9 cellular contexts compared by ENCODE assay signal in genomic region chr15:70504305-70504951, GRCh38.
DNase-seq lines count a peak whose midpoint lies in the region; ATAC-seq and TF ChIP-seq lines count a peak whose summit lies in the region.
"Had no signal": no experiment of that assay in that cellular context is flagged by ENCODE, and none has a peak within 500 bp of the region (broad histone marks: within the 10 kb centered on the region; RNA-seq: fewer than 3 reads in every experiment).

No MANE protein-coding gene starts in this region.

- H3K27ac Mint-ChIP-seq in H9, result peak overlapping the region in 1 of 3 experiments; percentile 52; a peak in 2 of 7 replicates

- H2BK120ac ChIP-seq in H9 (ENCODE audit: low read depth, low read length, poor library complexity, severe bottlenecking), result no peak overlapping the region

- no peaks in the 10 kb centered on the region for H3K79me1 ChIP-seq in H9 (ENCODE audit: insufficient read depth, low read depth, low read length, poor library complexity, severe bottlenecking)

- H3K4ac ChIP-seq in H9 (ENCODE audit: low read depth, low read length), result no peak overlapping the region

- TF ChIP-seq CTCF in C4-2B (conservative IDR thresholded peaks at IDR 0.05) (no peak), RWPE2 (IDR thresholded peaks at IDR 0.05; ENCODE audit: poor library complexity, severe bottlenecking) (no peak), fibroblast of lung (conservative IDR thresholded peaks at IDR 0.05 in 1 of 2, IDR thresholded peaks at IDR 0.05 in 1 of 2; ENCODE audit: low read depth in 1 of 2, low read length in 2 of 2) (no peak), gastrocnemius medialis (IDR thresholded peaks at IDR 0.05 in 4 of 5, conservative IDR thresholded peaks at IDR 0.05 in 1 of 5) (no peak), H9 (conservative IDR thresholded peaks at IDR 0.05) (no peak)

- H3K36me3 ChIP-seq in RWPE2 (ENCODE audit: low read depth) (no peaks in the 10 kb centered on the region), fibroblast of lung (ENCODE audit: control insufficient read depth, insufficient read depth, low read length) (no peaks in the 10 kb centered on the region), gastrocnemius medialis (no peaks in the 10 kb centered on the region)

- peaks cover 2% of the 10 kb centered on the region; the same call in 1 of the 2 replicates for H3K27me3 Mint-ChIP-seq in H9 (ENCODE audit: low read depth)

- H3K14ac ChIP-seq in H9 (ENCODE audit: insufficient read depth, low read length), result no peak overlapping the region

- ATAC-seq in GM18867 (IDR thresholded peaks at IDR 0.05; ENCODE audit: unreplicated experiment) (peak; percentile 55), HG03060 (IDR thresholded peaks at IDR 0.05; ENCODE audit: low read depth, unreplicated experiment) (peak; percentile 41), RWPE2 (ENCODE audit: low read depth) (no peak), gastrocnemius medialis (peak in 1 of 2 donors; percentile 9)
- ATAC-seq: K562 had no signal

- H3K79me2 ChIP-seq in fibroblast of lung (ENCODE audit: control insufficient read depth, insufficient read depth, low read length) (no peaks in the 10 kb centered on the region), H9 (ENCODE audit: insufficient read depth, low read length) (no peaks in the 10 kb centered on the region)

- no peak overlapping the region for H2BK5ac ChIP-seq in H9 (ENCODE audit: insufficient read length, low read length)

- no peak overlapping the region for H2BK15ac ChIP-seq in H9 (ENCODE audit: low read depth, low read length)

- no peak overlapping the region for H2BK20ac ChIP-seq in H9 (ENCODE audit: low read depth, low read length, poor library complexity, severe bottlenecking)

- H4K20me1 ChIP-seq in fibroblast of lung (ENCODE audit: control insufficient read depth, extremely low read depth, insufficient read depth, low read length) (no peaks in the 10 kb centered on the region), H9 (ENCODE audit: control insufficient read depth, insufficient read depth, insufficient read length) (no peaks in the 10 kb centered on the region)

- no peak overlapping the region for H3K4me3 Mint-ChIP-seq in H9

- H3K27ac ChIP-seq in C4-2B, result peak overlapping the region; percentile 23
- H3K27ac ChIP-seq in RWPE2 (ENCODE audit: poor library complexity, severe bottlenecking), result peak overlapping the region; percentile 72
- H3K27ac ChIP-seq in fibroblast of lung (ENCODE audit: insufficient read depth, low read length), result no peak overlapping the region
- H3K27ac ChIP-seq in gastrocnemius medialis, result no peak overlapping the region
- H3K27ac ChIP-seq in H9 (ENCODE audit: insufficient read length, low read depth, low read length), result no peak overlapping the region

- no peak overlapping the region for H3K56ac ChIP-seq in H9 (ENCODE audit: insufficient read length, low read depth, low read length)

- H3K23me2 ChIP-seq in H9 (ENCODE audit: insufficient read length, low read depth, low read length, poor library complexity, severe bottlenecking), result no peaks in the 10 kb centered on the region

- no peak overlapping the region for H2AK5ac ChIP-seq in H9 (ENCODE audit: insufficient read length, low read length)

- H3K9me3 Mint-ChIP-seq in H9, result peaks cover 3 to 6% of the 10 kb centered on the region in 2 experiments; a peak in 2 of 5 replicates

- H3K4me3 ChIP-seq in RWPE2 (ENCODE audit: severe bottlenecking), result no peak overlapping the region
- H3K4me3 ChIP-seq in fibroblast of lung (replicated peaks in 1 of 4; ENCODE audit: control extremely low read depth in 1 of 4, insufficient read depth in 1 of 4, low read depth in 3 of 4, low read length in 4 of 4), result no peak overlapping the region
- H3K4me3 ChIP-seq in gastrocnemius medialis, result no peak overlapping the region
- H3K4me3 ChIP-seq: K562 had no signal

- H3K4me2 ChIP-seq in fibroblast of lung (ENCODE audit: extremely low read depth, insufficient read depth, low read length) (no peak overlapping the region), H9 (ENCODE audit: insufficient read depth, insufficient read length, low read length) (no peak overlapping the region)

- DNase-seq in RWPE2 (ENCODE audit: low spot score) (no peak), fibroblast of lung (ENCODE audit: low read depth in 2 of 2) (peak; percentile 63 to 68), gastrocnemius medialis (peak; percentile 39 to 44), iPS-NIHi7 (ENCODE audit: extremely low spot score) (no peak), H9 (no peak)

- no peak overlapping the region for H3K23ac ChIP-seq in H9 (ENCODE audit: insufficient read length, low read depth, low read length)

- intact Hi-C loops in gastrocnemius medialis (cut with DNase I; ENCODE audit: low total_unique reads), result no loop called here

- H3K27me3 ChIP-seq in RWPE2 (ENCODE audit: insufficient read depth, poor library complexity, severe bottlenecking), result no peaks in the 10 kb centered on the region
- no peaks in the 10 kb centered on the region for H3K27me3 ChIP-seq in fibroblast of lung (ENCODE audit: control insufficient read depth, insufficient read depth, low read length)
- no peaks in the 10 kb centered on the region for H3K27me3 ChIP-seq in gastrocnemius medialis
- H3K27me3 ChIP-seq in H9 (ENCODE audit: insufficient read depth, low read length), result no peaks in the 10 kb centered on the region

- H3K4me1 Mint-ChIP-seq in H9, result peaks cover 43 to 56% of the 10 kb centered on the region in 2 experiments

- H3K9me3 ChIP-seq in RWPE2 (ENCODE audit: severe bottlenecking), result no peaks in the 10 kb centered on the region
- H3K9me3 ChIP-seq in fibroblast of lung (ENCODE audit: control insufficient read depth, insufficient read depth, low read depth, low read length), result no peaks in the 10 kb centered on the region
- no peaks in the 10 kb centered on the region for H3K9me3 ChIP-seq in gastrocnemius medialis
- H3K9me3 ChIP-seq in H9 (ENCODE audit: control insufficient read depth, low read depth, low read length), result no peaks in the 10 kb centered on the region

- H3K9ac ChIP-seq in fibroblast of lung (ENCODE audit: insufficient read depth, low read length), result no peak overlapping the region
- no peak overlapping the region for H3K9ac ChIP-seq in H9 (ENCODE audit: extremely low read depth, insufficient read length, low read length)

- no peak overlapping the region for H4K91ac ChIP-seq in H9 (ENCODE audit: insufficient read length, low read depth, low read length)

- H3K4me1 ChIP-seq in RWPE2 (ENCODE audit: insufficient read depth, poor library complexity, severe bottlenecking), result peaks cover 57% of the 10 kb centered on the region
- peaks cover 31% of the 10 kb centered on the region for H3K4me1 ChIP-seq in fibroblast of lung (ENCODE audit: control insufficient read depth, extremely low read depth, insufficient read depth, low read length)
- H3K4me1 ChIP-seq in gastrocnemius medialis, result peaks cover 7 to 35% of the 10 kb centered on the region in 2 donors
- H3K4me1 ChIP-seq in H9 (ENCODE audit: insufficient read depth, low read length), result peaks cover 7% of the 10 kb centered on the region; the same call in 1 of the 2 replicates

- no peak overlapping the region for H4K5ac ChIP-seq in H9 (ENCODE audit: insufficient read length, low read depth, low read length)

- WGBS in H9 (ENCODE audit: extremely low coverage, insufficient read length, low lambda C conversion rate), result no CpG with 5 or more reads among the region's 9 CpGs

- H3T11ph ChIP-seq in H9 (ENCODE audit: low read length), result no peak overlapping the region

- H2AFZ ChIP-seq in fibroblast of lung (ENCODE audit: low read length), result no peak overlapping the region
- no peak overlapping the region for H2AFZ ChIP-seq in H9 (ENCODE audit: low read length)

- H2BK12ac ChIP-seq in H9 (ENCODE audit: insufficient read length, low read depth, low read length), result no peak overlapping the region

- no peak for TF ChIP-seq POLR2A in gastrocnemius medialis (IDR thresholded peaks at IDR 0.05)

- no peak overlapping the region for H3K18ac ChIP-seq in H9 (ENCODE audit: insufficient read length, low read depth, low read length)

- H3K36me3 Mint-ChIP-seq in H9 (ENCODE audit: insufficient read depth in 1 of 3, low read depth in 3 of 3), result peaks cover 0 to 5% (median 0%) of the 10 kb centered on the region in 3 experiments; a peak in 1 of 7 replicates

- no peak overlapping the region for H4K8ac ChIP-seq in H9 (replicated peaks; ENCODE audit: insufficient read length, low read depth, low read length)

- in situ Hi-C loops in gastrocnemius medialis (cut with MboI; ENCODE audit: low sequenced_read_pairs in 4 of 4), result no loop called here

Comparison
In these comparisons a context has a peak if more than half of its experiments do, and no peak if none do; other contexts are left out.
1. H3K27ac ChIP-seq: peak in C4-2B (single experiment) and RWPE2 (single experiment); none in fibroblast of lung (single experiment), gastrocnemius medialis (0 of 4) and H9 (single experiment).
2. DNase-seq: peak in fibroblast of lung (2 of 2) and gastrocnemius medialis (2 of 2); none in RWPE2 (single experiment), iPS-NIHi7 (single experiment) and H9 (single experiment).